In the genomic region with DNA sequence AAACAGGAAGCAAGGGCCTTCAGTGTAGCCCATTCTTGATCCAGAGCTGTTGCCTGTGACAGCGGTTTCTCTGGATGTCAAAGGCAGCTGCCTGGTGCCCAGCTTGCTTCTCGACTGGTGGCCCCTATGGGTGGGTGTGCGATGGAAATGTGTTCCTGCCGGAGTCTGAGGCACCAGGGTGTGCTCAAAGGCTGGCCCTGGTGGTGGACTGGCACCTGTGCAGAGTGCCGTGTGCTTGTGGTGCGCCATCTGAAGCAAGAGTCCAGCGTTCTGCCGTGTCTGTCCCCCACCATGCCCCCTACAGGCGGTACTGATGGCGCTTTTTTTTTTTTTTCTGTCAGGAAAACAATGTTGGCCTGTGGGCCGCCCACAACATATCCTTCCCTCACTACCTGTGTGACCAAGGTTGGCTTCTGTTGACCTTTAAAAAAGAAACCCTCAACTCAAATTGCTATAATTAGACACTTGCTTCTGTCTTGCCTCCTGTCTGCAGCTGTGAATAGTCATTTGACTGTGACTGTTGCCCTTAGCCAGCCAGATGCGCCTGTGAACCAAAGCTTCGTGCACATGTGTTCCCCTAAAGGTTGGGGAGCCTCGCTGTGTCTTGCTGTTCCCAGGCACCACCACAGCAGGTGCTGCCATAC, we compare ENCODE assay signal across 8 cellular contexts. TPM values are rescaled to one million over a fixed set of nuclear protein-coding genes. Genes with fewer than 3 reads are reported as not detected.
DNase-seq lines count a peak whose midpoint lies in the region; ATAC-seq and TF ChIP-seq lines count a peak whose summit lies in the region.

No MANE protein-coding gene starts in this region.

- H3K9me3 ChIP-seq in PC-3 (ENCODE audit: low read length) (no peaks in the 10 kb centered on the region), osteoblast (ENCODE audit: low read depth, low read length) (no peaks in the 10 kb centered on the region)

- peaks cover 20% of the 10 kb centered on the region for H3K79me2 ChIP-seq in PC-3 (ENCODE audit: low read length)
- peaks cover 34% of the 10 kb centered on the region for H3K79me2 ChIP-seq in osteoblast (ENCODE audit: insufficient read depth, low read length)

- POLR2A ChIA-PET in PC-3 (lab: Charles Lee; ENCODE audit: unreplicated experiment), result no interaction called here

- BruUV-seq in PC-3 (replicated peaks; lab: Mats Ljungman, UMichigan), result no TSS peak

- CTCF ChIA-PET in PC-3 (lab: Charles Lee), result no interaction called here

- H3K4me1 ChIP-seq in PC-3 (ENCODE audit: insufficient read depth, low read length) (peaks cover 10% of the 10 kb centered on the region; the same call in 1 of the 2 replicates), osteoblast (ENCODE audit: insufficient read depth, low read length) (peaks cover 6% of the 10 kb centered on the region)

- H4K20me1 ChIP-seq in PC-3 (ENCODE audit: low read length), result no peaks in the 10 kb centered on the region
- peaks cover 8% of the 10 kb centered on the region for H4K20me1 ChIP-seq in osteoblast (ENCODE audit: insufficient read depth, low read length)

- H3K9me2 ChIP-seq in PC-3 (replicated peaks; ENCODE audit: low read length), result no peaks in the 10 kb centered on the region

- H2AFZ ChIP-seq in PC-3 (ENCODE audit: low read length) (no peak overlapping the region), osteoblast (ENCODE audit: low read length) (no peak overlapping the region)

- H3K27ac ChIP-seq in PC-3 (ENCODE audit: low read length), result no peak overlapping the region
- H3K27ac ChIP-seq in dorsolateral prefrontal cortex, result peak overlapping the region in 35 of 59 donors; percentile 1 to 79 (median 53)
- H3K27ac ChIP-seq in osteoblast (ENCODE audit: low read depth, low read length), result no peak overlapping the region

- intact Hi-C loops in PC-3 (cut with micrococcal nuclease), result no loop called here
- intact Hi-C loops in dorsolateral prefrontal cortex (cut with DNase I), result loop anchor here in 1 of 2 donors (5.0 kb wide), 1 partner anchor 139 kb away; no protein-coding TSS in a partner anchor

- ATAC-seq in PC-3, result peak; percentile 14; the same call in 1 of the 2 replicates
- no peak for ATAC-seq in HG02610 (IDR thresholded peaks at IDR 0.05; ENCODE audit: unreplicated experiment)

- H3K27me3 ChIP-seq in PC-3 (ENCODE audit: low read length) (no peaks in the 10 kb centered on the region), dorsolateral prefrontal cortex (no peaks in the 10 kb centered on the region), osteoblast (ENCODE audit: insufficient read depth, low read length) (no peaks in the 10 kb centered on the region)

- no peak overlapping the region for H3K9ac ChIP-seq in PC-3 (ENCODE audit: low read length)

- H3K36me3 ChIP-seq in PC-3 (ENCODE audit: low read depth, low read length) (peaks cover 29% of the 10 kb centered on the region), osteoblast (ENCODE audit: insufficient read depth, low read length) (peaks cover 82% of the 10 kb centered on the region)

- no peak overlapping the region for H3K4me2 ChIP-seq in PC-3 (ENCODE audit: low read length)
- no peak overlapping the region for H3K4me2 ChIP-seq in osteoblast (ENCODE audit: insufficient read depth, low read length)

- no peaks in the 10 kb centered on the region for H3F3A ChIP-seq in PC-3 (ENCODE audit: low read length, unreplicated experiment)

- DNase-seq in AG10803 (ENCODE audit: low read depth) (peak; percentile 22), PC-3 (peak; percentile 26), dorsolateral prefrontal cortex (peak in 2 of 10 donors; percentile 26 to 41), osteoblast (ENCODE audit: insufficient read length, low spot score, missing footprints) (peak; percentile 94), NCI-H187 treated with DMSO at 0.1 percent for 48 hours (lab: John Stamatoyannopoulos, UW) (no peak), UCSD-AML1 (lab: John Stamatoyannopoulos, UW; ENCODE audit: unreplicated experiment) (no peak)

- TF ChIP-seq CTCF in AG10803 (conservative IDR thresholded peaks at IDR 0.05; ENCODE audit: low read length) (peak; percentile 43), GM12872 (IDR thresholded peaks at IDR 0.05; ENCODE audit: insufficient read depth, low read depth, low read length) (peak; percentile 69), PC-3 (conservative IDR thresholded peaks at IDR 0.05; ENCODE audit: low read depth, low read length) (peak; percentile 47; the same call in 1 of the 2 replicates), dorsolateral prefrontal cortex (IDR thresholded peaks at IDR 0.05 in 54 of 56, conservative IDR thresholded peaks at IDR 0.05 in 2 of 56; ENCODE audit: low read depth in 1 of 56, partially characterized antibody in 56 of 56) (peak in 38 of 56 donors; percentile 8 to 55 (median 32)), osteoblast (IDR thresholded peaks at IDR 0.05; ENCODE audit: extremely low read depth, low read depth, low read length) (peak; percentile 41)

- H3K4me3 ChIP-seq in AG10803 (ENCODE audit: low read length) (no peak overlapping the region), PC-3 (ENCODE audit: low read length) (no peak overlapping the region), dorsolateral prefrontal cortex (no peak overlapping the region), osteoblast (ENCODE audit: insufficient read depth, low read length) (no peak overlapping the region)

RNA-seq across cellular contexts. Expression of a gene that starts 4.7 kb away (rescaled TPM):
- total RNA-seq in PC-3 (2014; rRNA removed) (356 and 411 TPM in 2 replicates), dorsolateral prefrontal cortex (100 to 1,000 TPM in 20 of 120 experiments, 10 to 100 TPM in 100; 46.3 to 128 (median 87.9) TPM), osteoblast (78.4 and 85.8 TPM in 2 replicates)

RNA-seq across cellular contexts. Expression of a gene that starts 5.9 kb away (rescaled TPM):
- total RNA-seq in PC-3 (2014; rRNA removed) (58.9 and 62.1 TPM in 2 replicates), dorsolateral prefrontal cortex (10 to 100 TPM; 33.1 to 73.3 (median 50.4) TPM), osteoblast (35.9 and 43.8 TPM in 2 replicates)

RNA-seq across cellular contexts. Expression of a gene that starts 20.4 kb away (rescaled TPM):
- total RNA-seq in PC-3 (2014; rRNA removed) (24.6 and 26.8 TPM in 2 replicates), dorsolateral prefrontal cortex (100 to 1,000 TPM in 37 of 120 experiments, 10 to 100 TPM in 83; 72.3 to 140 (median 93.7) TPM), osteoblast (9.8 and 11.8 TPM in 2 replicates)

RNA-seq across cellular contexts. Expression of a gene that starts 31.1 kb away (rescaled TPM):
- total RNA-seq in PC-3 (2014; rRNA removed), result 41.7 and 43.6 TPM in 2 replicates
- total RNA-seq in dorsolateral prefrontal cortex, result 10 to 100 TPM; 27.2 to 57.7 (median 37.4) TPM
- 25.9 and 44.2 TPM in 2 replicates for total RNA-seq in osteoblast

RNA-seq across cellular contexts. Expression of a gene that starts 39.7 kb away (rescaled TPM):
- total RNA-seq in PC-3 (2014; rRNA removed) (not detected in 2 replicates), dorsolateral prefrontal cortex (1 to 10 TPM in 57 of 120 experiments, under 1 TPM in 51, not detected in 12; 0.26 to 4.4 (median 1.0) TPM), osteoblast (0.36 and 0.59 TPM in 2 replicates)

Comparison
In these comparisons a context has a peak if more than half of its experiments do, and no peak if none do; other contexts are left out.
1. DNase-seq: peak in AG10803 (single experiment), PC-3 (single experiment) and osteoblast (single experiment); none in NCI-H187 treated with DMSO at 0.1 percent for 48 hours (single experiment) and UCSD-AML1 (single experiment).
2. H3K27ac ChIP-seq: peak in dorsolateral prefrontal cortex (35 of 59); none in PC-3 (single experiment) and osteoblast (single experiment).
3. Peak in every context shown above with its lines, with median percentiles within 50 percentile points of each other: CTCF ChIP-seq.